ENCODE assay signal across 17 cellular contexts in genomic region chr9:138073808-138074207, GRCh38.
"Had no signal": no experiment of that assay in that cellular context is flagged by ENCODE, and none has a peak within 500 bp of the region (broad histone marks: within the 10 kb centered on the region; RNA-seq: fewer than 3 reads in every experiment).

No MANE protein-coding gene starts in this region.

- H3K27ac Mint-ChIP-seq: activated CD8-positive, alpha-beta T cell treated with anti-CD3 and anti-CD28 coated beads for 36 hours; activated naive CD8-positive, alpha-beta T cell treated with anti-CD3 and anti-CD28 coated beads, Interleukin-2, amount 10 ng/mL, durations not matched to agents 7 days and 5 days; progenitor cell of endocrine pancreas; stimulated activated naive CD8-positive, alpha-beta T cell treated with anti-CD3 and anti-CD28 coated beads, Interleukin-15, amount 100 ng/mL, for 72 hours; T-cell had no signal

- H3K4me1 Mint-ChIP-seq: activated naive CD8-positive, alpha-beta T cell treated with anti-CD3 and anti-CD28 coated beads, Interleukin-2, amount 10 ng/mL, durations not matched to agents 7 days and 5 days; naive B cell; stimulated activated naive CD8-positive, alpha-beta T cell treated with anti-CD3 and anti-CD28 coated beads, Interleukin-15, amount 100 ng/mL, for 72 hours; T-cell had no signal

- H3K4me3 Mint-ChIP-seq: activated CD8-positive, alpha-beta T cell treated with anti-CD3 and anti-CD28 coated beads for 36 hours; activated naive CD8-positive, alpha-beta T cell treated with anti-CD3 and anti-CD28 coated beads, Interleukin-2, amount 10 ng/mL, durations not matched to agents 7 days and 5 days; naive B cell; T-cell had no signal

- H3K27ac ChIP-seq: brain microvascular endothelial cell, thoracic aorta had no signal

- H3K4me3 ChIP-seq: smooth muscle cell, thoracic aorta had no signal

- H3K36me3 Mint-ChIP-seq: activated naive CD8-positive, alpha-beta T cell treated with anti-CD3 and anti-CD28 coated beads, Interleukin-2, amount 10 ng/mL, durations not matched to agents 7 days and 5 days; T-cell had no signal

- H3K4me2 ChIP-seq: smooth muscle cell had no signal

- H3K27me3 ChIP-seq: brain microvascular endothelial cell had no signal

- H3K9me3 Mint-ChIP-seq: activated CD8-positive, alpha-beta T cell treated with anti-CD3 and anti-CD28 coated beads for 36 hours; activated naive CD8-positive, alpha-beta T cell treated with anti-CD3 and anti-CD28 coated beads, Interleukin-2, amount 10 ng/mL, durations not matched to agents 7 days and 5 days; stimulated activated naive CD8-positive, alpha-beta T cell treated with anti-CD3 and anti-CD28 coated beads, Interleukin-15, amount 100 ng/mL, for 72 hours; T-cell had no signal

- DNase-seq: activated CD4-positive, CD25-positive, alpha-beta regulatory T cell treated with anti-CD3 and anti-CD28 coated beads, Interleukin-2, amount 50 U/mL, for 72 hours; activated CD8-positive, alpha-beta memory T cell treated with anti-CD3 and anti-CD28 coated beads, Interleukin-2, amount 50 U/mL, for 4 hours; activated CD8-positive, alpha-beta T cell treated with anti-CD3 and anti-CD28 coated beads for 36 hours; activated naive CD4-positive, alpha-beta T cell; activated naive CD8-positive, alpha-beta T cell treated with anti-CD3 and anti-CD28 coated beads, Interleukin-2, amount 10 ng/mL, durations not matched to agents 7 days and 5 days; anterior cingulate cortex; brain microvascular endothelial cell; mammary epithelial cell; naive B cell; nucleus accumbens; stimulated activated naive CD8-positive, alpha-beta T cell treated with anti-CD3 and anti-CD28 coated beads, Interleukin-15, amount 100 ng/mL, for 72 hours; T-helper 9 cell had no signal

- H3K9me3 ChIP-seq: thoracic aorta had no signal

- H3K27me3 Mint-ChIP-seq: progenitor cell of endocrine pancreas had no signal

- ATAC-seq: activated CD8-positive, alpha-beta T cell treated with anti-CD3 and anti-CD28 coated beads for 36 hours; right cardiac atrium; stimulated activated naive CD8-positive, alpha-beta T cell treated with anti-CD3 and anti-CD28 coated beads, Interleukin-15, amount 100 ng/mL, for 72 hours; T-cell had no signal

- H3K36me3 ChIP-seq: brain microvascular endothelial cell, thoracic aorta had no signal
